ENCODE assay signal across 22 cellular contexts in genomic region chr6:36712816-36713215, GRCh38. TPM values are rescaled to one million over a fixed set of nuclear protein-coding genes. Genes with fewer than 3 reads are reported as not detected.
DNase-seq lines count a peak whose midpoint lies in the region; ATAC-seq and TF ChIP-seq lines count a peak whose summit lies in the region.
"Had no signal": no experiment of that assay in that cellular context is flagged by ENCODE, and none has a peak within 500 bp of the region (broad histone marks: within the 10 kb centered on the region; RNA-seq: fewer than 3 reads in every experiment).

No MANE protein-coding gene starts in this region.

- intact Hi-C loops in CD14-positive monocyte (cut with micrococcal nuclease), result no loop called here

- H3K36me3 Mint-ChIP-seq in activated T-cell treated with anti-CD3 and anti-CD28 coated beads, Interleukin-2, amount 50 U/mL, for 24 hours (ENCODE audit: low read depth), result no peaks in the 10 kb centered on the region
- H3K36me3 Mint-ChIP-seq in activated T-cell treated with anti-CD3 and anti-CD28 coated beads, Interleukin-2, amount 50 U/mL, for 4 hours (ENCODE audit: insufficient read depth), result no peaks in the 10 kb centered on the region
- peaks cover 50 to 86% of the 10 kb centered on the region in 2 donors for H3K36me3 Mint-ChIP-seq in CD14-positive monocyte
- H3K36me3 Mint-ChIP-seq in activated T-helper 17 cell treated with anti-CD3 and anti-CD28 coated beads, Interleukin-2, amount 50 U/mL, for 72 hours (ENCODE audit: low read depth), result no peaks in the 10 kb centered on the region
- H3K36me3 Mint-ChIP-seq: CD4-positive, CD25-positive, alpha-beta regulatory T cell; CD8-positive, alpha-beta memory T cell had no signal

- TF ChIP-seq CTCF in CD14-positive monocyte (IDR thresholded peaks at IDR 0.05) (no peak), GM13977 (IDR thresholded peaks at IDR 0.05; ENCODE audit: extremely low read depth, insufficient read depth, missing control alignments) (no peak)

- peak; percentile 9 for DNase-seq in activated T-cell treated with anti-CD3 and anti-CD28 coated beads, Interleukin-2, amount 50 U/mL, for 24 hours
- no peak for DNase-seq in activated T-cell treated with anti-CD3 and anti-CD28 coated beads, Interleukin-2, amount 50 U/mL, for 4 hours
- DNase-seq in CD14-positive monocyte (ENCODE audit: low spot score), result no peak
- peak; percentile 8 for DNase-seq in mesenteric fat pad (ENCODE audit: low spot score)
- DNase-seq in GM13977 (ENCODE audit: low spot score), result no peak
- DNase-seq: CD4-positive, CD25-positive, alpha-beta regulatory T cell; CD8-positive, alpha-beta memory T cell; COR-L47; DMS 273 treated with DMSO at 0.1 percent for 48 hours; DMS53; DND-41; EL; GOT3; H7; HFFc6; IMR-90 had no signal

- H3K9me3 Mint-ChIP-seq in activated T-cell treated with anti-CD3 and anti-CD28 coated beads, Interleukin-2, amount 50 U/mL, for 24 hours, result no peaks in the 10 kb centered on the region
- no peaks in the 10 kb centered on the region for H3K9me3 Mint-ChIP-seq in activated T-cell treated with anti-CD3 and anti-CD28 coated beads, Interleukin-2, amount 50 U/mL, for 4 hours
- H3K9me3 Mint-ChIP-seq in CD14-positive monocyte, result no peaks in the 10 kb centered on the region
- no peaks in the 10 kb centered on the region for H3K9me3 Mint-ChIP-seq in activated T-helper 17 cell treated with anti-CD3 and anti-CD28 coated beads, Interleukin-2, amount 50 U/mL, for 72 hours
- H3K9me3 Mint-ChIP-seq: CD4-positive, CD25-positive, alpha-beta regulatory T cell; CD8-positive, alpha-beta memory T cell; HFFc6 had no signal

- in situ Hi-C loops in GM13977 (cut with MboI; ENCODE audit: low pct_unique_long_range_greater_than_20kb, low sequenced_read_pairs, unreplicated experiment), result no loop called here

- no peak overlapping the region for H3K27ac Mint-ChIP-seq in activated T-cell treated with anti-CD3 and anti-CD28 coated beads, Interleukin-2, amount 50 U/mL, for 24 hours
- H3K27ac Mint-ChIP-seq in CD14-positive monocyte, result peak overlapping the region in 4 of 7 donors; percentile 19 to 61 (median 44)
- no peak overlapping the region for H3K27ac Mint-ChIP-seq in activated T-helper 17 cell treated with anti-CD3 and anti-CD28 coated beads, Interleukin-2, amount 50 U/mL, for 72 hours
- H3K27ac Mint-ChIP-seq: B cell; CD8-positive, alpha-beta memory T cell; HFFc6 had no signal

- ATAC-seq in activated T-cell treated with anti-CD3 and anti-CD28 coated beads, Interleukin-2, amount 50 U/mL, for 4 hours, result no peak
- peak; percentile 70 for ATAC-seq in activated T-helper 17 cell treated with anti-CD3 and anti-CD28 coated beads, Interleukin-2, amount 50 U/mL, for 72 hours (replicated peaks)
- ATAC-seq in GM18498 (IDR thresholded peaks at IDR 0.05; ENCODE audit: unreplicated experiment), result no peak
- ATAC-seq: HCT116 had no signal

- H3K4me3 Mint-ChIP-seq in activated T-cell treated with anti-CD3 and anti-CD28 coated beads, Interleukin-2, amount 50 U/mL, for 24 hours, result no peak overlapping the region
- no peak overlapping the region for H3K4me3 Mint-ChIP-seq in activated T-cell treated with anti-CD3 and anti-CD28 coated beads, Interleukin-2, amount 50 U/mL, for 4 hours
- no peak overlapping the region for H3K4me3 Mint-ChIP-seq in CD14-positive monocyte
- H3K4me3 Mint-ChIP-seq in activated T-helper 17 cell treated with anti-CD3 and anti-CD28 coated beads, Interleukin-2, amount 50 U/mL, for 72 hours, result peak overlapping the region; percentile 19
- H3K4me3 Mint-ChIP-seq: B cell; CD4-positive, CD25-positive, alpha-beta regulatory T cell; CD8-positive, alpha-beta memory T cell; HFFc6 had no signal

- peaks cover 3% of the 10 kb centered on the region for H3K4me1 Mint-ChIP-seq in activated T-cell treated with anti-CD3 and anti-CD28 coated beads, Interleukin-2, amount 50 U/mL, for 24 hours (ENCODE audit: low read depth)
- no peaks in the 10 kb centered on the region for H3K4me1 Mint-ChIP-seq in activated T-cell treated with anti-CD3 and anti-CD28 coated beads, Interleukin-2, amount 50 U/mL, for 4 hours (ENCODE audit: low read depth)
- H3K4me1 Mint-ChIP-seq in CD14-positive monocyte, result no peaks in the 10 kb centered on the region
- no peaks in the 10 kb centered on the region for H3K4me1 Mint-ChIP-seq in activated T-helper 17 cell treated with anti-CD3 and anti-CD28 coated beads, Interleukin-2, amount 50 U/mL, for 72 hours
- H3K4me1 Mint-ChIP-seq: B cell; CD4-positive, CD25-positive, alpha-beta regulatory T cell; CD8-positive, alpha-beta memory T cell had no signal

- H3K27me3 Mint-ChIP-seq in activated T-cell treated with anti-CD3 and anti-CD28 coated beads, Interleukin-2, amount 50 U/mL, for 24 hours, result no peaks in the 10 kb centered on the region
- no peaks in the 10 kb centered on the region for H3K27me3 Mint-ChIP-seq in activated T-cell treated with anti-CD3 and anti-CD28 coated beads, Interleukin-2, amount 50 U/mL, for 4 hours (ENCODE audit: low read depth)
- no peaks in the 10 kb centered on the region for H3K27me3 Mint-ChIP-seq in CD14-positive monocyte (ENCODE audit: low read depth in 3 of 3)
- no peaks in the 10 kb centered on the region for H3K27me3 Mint-ChIP-seq in activated T-helper 17 cell treated with anti-CD3 and anti-CD28 coated beads, Interleukin-2, amount 50 U/mL, for 72 hours
- H3K27me3 Mint-ChIP-seq: B cell; CD4-positive, CD25-positive, alpha-beta regulatory T cell had no signal

RNA-seq across cellular contexts. Expression of gene RAB44, which starts 15.2 kb away (rescaled TPM):
- total RNA-seq in activated T-cell treated with anti-CD3 and anti-CD28 coated beads, Interleukin-2, amount 50 U/mL, for 4 hours, result under 1 TPM in 2 of 3 donors, not detected in 1; 0.05 TPM
- 1 to 10 TPM; 1.5 to 1.9 TPM for polyA plus RNA-seq in CD14-positive monocyte
- total RNA-seq in activated T-helper 17 cell treated with anti-CD3 and anti-CD28 coated beads, Interleukin-2, amount 50 U/mL, for 72 hours, result under 1 TPM; 0.11 to 0.32 TPM
- total RNA-seq in mesenteric fat pad, result 0.35 TPM
- total RNA-seq: A172; CD8-positive, alpha-beta memory T cell; G401; H7; IMR-90 had no signal
- polyA plus RNA-seq: CD4-positive, CD25-positive, alpha-beta regulatory T cell; CD8-positive, alpha-beta memory T cell had no signal

RNA-seq across cellular contexts. Expression of gene CDKN1A, which starts 34.3 kb away (rescaled TPM):
- 10 to 100 TPM; 23.2 to 42.0 (median 28.3) TPM for total RNA-seq in activated T-cell treated with anti-CD3 and anti-CD28 coated beads, Interleukin-2, amount 50 U/mL, for 4 hours
- polyA plus RNA-seq in CD14-positive monocyte, result 100 to 1,000 TPM; 117 to 144 TPM
- total RNA-seq in activated T-helper 17 cell treated with anti-CD3 and anti-CD28 coated beads, Interleukin-2, amount 50 U/mL, for 72 hours, result 100 to 1,000 TPM; 149 to 164 TPM
- total RNA-seq in mesenteric fat pad, result 245 TPM

Comparison
In these comparisons a context has a peak if more than half of its experiments do, and no peak if none do; other contexts are left out.
1. DNase-seq: peak in activated T-cell treated with anti-CD3 and anti-CD28 coated beads, Interleukin-2, amount 50 U/mL, for 24 hours (single experiment) and mesenteric fat pad (single experiment); none in activated T-cell treated with anti-CD3 and anti-CD28 coated beads, Interleukin-2, amount 50 U/mL, for 4 hours (single experiment), CD14-positive monocyte (single experiment) and GM13977 (single experiment).
2. H3K27ac Mint-ChIP-seq: peak in CD14-positive monocyte (4 of 7); none in activated T-cell treated with anti-CD3 and anti-CD28 coated beads, Interleukin-2, amount 50 U/mL, for 24 hours (single experiment) and activated T-helper 17 cell treated with anti-CD3 and anti-CD28 coated beads, Interleukin-2, amount 50 U/mL, for 72 hours (single experiment).